8 cellular contexts compared by ENCODE assay signal in the genomic region with DNA sequence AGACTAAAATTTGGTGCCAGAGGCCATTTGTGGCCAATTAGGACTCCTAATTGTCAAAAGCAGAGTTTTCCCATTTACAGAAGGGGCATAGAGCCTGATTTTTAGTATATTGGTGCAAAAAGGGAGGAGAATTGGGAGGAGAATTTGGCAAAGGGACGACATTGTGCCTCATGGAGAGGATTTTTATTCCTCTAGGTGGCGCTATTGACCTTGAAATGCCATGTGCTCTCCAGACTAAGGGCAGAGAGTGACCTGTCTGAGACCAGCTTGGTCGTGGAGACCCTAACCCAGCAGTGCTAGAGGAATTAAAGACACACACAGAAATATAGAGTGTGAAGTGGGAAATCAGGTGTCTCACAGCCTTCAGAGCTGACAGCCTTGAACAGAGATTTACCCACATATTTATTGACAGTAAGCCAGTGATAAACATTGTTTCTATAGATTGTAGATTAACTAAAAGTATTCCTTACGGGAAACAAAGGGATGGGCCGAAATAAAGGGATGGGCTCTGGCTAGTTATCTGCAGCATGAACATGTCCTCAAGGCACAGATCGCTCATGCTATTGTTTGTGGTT. TPM values are rescaled to one million over a fixed set of nuclear protein-coding genes. Genes with fewer than 3 reads are reported as not detected.
DNase-seq lines count a peak whose midpoint lies in the region; ATAC-seq and TF ChIP-seq lines count a peak whose summit lies in the region.
"Not testable (repeated sequence)": the region's sequence is repeated elsewhere in the genome, so short reads cannot be mapped to it uniquely, and the experiment has no call there.

No MANE protein-coding gene starts in this region.

- intact Hi-C loops in CD14-positive monocyte (cut with micrococcal nuclease): not testable (repeated sequence)
- intact Hi-C loops in heart right ventricle (cut with DNase I): loop anchor here in 1 of 10 donors (5.0 kb wide), 1 partner anchor 236 kb away; no protein-coding TSS in a partner anchor

- not testable (repeated sequence) for H3K27me3 Mint-ChIP-seq in CD14-positive monocyte (ENCODE audit: low read depth in 3 of 3)

- not testable (repeated sequence) for H2AFZ ChIP-seq in smooth muscle cell (ENCODE audit: low read depth)

- H3K4me1 Mint-ChIP-seq in CD14-positive monocyte: not testable (repeated sequence)

- peaks cover 0 to 27% (median 0%) of the 10 kb centered on the region in 9 donors for H3K36me3 ChIP-seq in heart right ventricle
- not testable (repeated sequence) for H3K36me3 ChIP-seq in smooth muscle cell (ENCODE audit: low read depth)

- not testable (repeated sequence) for DNase-seq in CD14-positive monocyte (ENCODE audit: low spot score); choroid plexus epithelial cell (ENCODE audit: low read depth); heart right ventricle; smooth muscle cell (lab: John Stamatoyannopoulos, UW; ENCODE audit: unreplicated experiment)
- DNase-seq in KG1 (lab: John Stamatoyannopoulos, UW) (peak; percentile 6), NOMO-1 treated with dmso at 0.1 percent for 144 hours (lab: John Stamatoyannopoulos, UW; ENCODE audit: unreplicated experiment) (peak; percentile 17), SKM-1 treated with dmso at 0.1 percent for 144 hours (lab: John Stamatoyannopoulos, UW; ENCODE audit: unreplicated experiment) (peak; percentile 24)

- H3K9me3 Mint-ChIP-seq in CD14-positive monocyte: peaks cover 21 to 85% (median 67%) of the 10 kb centered on the region in 7 donors

- H3K4me2 ChIP-seq in smooth muscle cell: not testable (repeated sequence)

- H4K20me1 ChIP-seq in smooth muscle cell (ENCODE audit: low read depth): not testable (repeated sequence)

- not testable (repeated sequence) for H3K27ac Mint-ChIP-seq in CD14-positive monocyte

- H3K27ac ChIP-seq in heart right ventricle; smooth muscle cell (ENCODE audit: low read depth): not testable (repeated sequence)

- 71 to 73% methylated on average over 6 of the region's 6 CpGs for WGBS in heart right ventricle, 2 donors
- WGBS in smooth muscle cell (ENCODE audit: low lambda C conversion rate): 69% methylated on average over 6 of the region's 6 CpGs

- H3F3A ChIP-seq in smooth muscle cell (ENCODE audit: low read depth): not testable (repeated sequence)

- H3K79me2 ChIP-seq in smooth muscle cell (ENCODE audit: low read depth): not testable (repeated sequence)

- TF ChIP-seq CTCF in CD14-positive monocyte (IDR thresholded peaks at IDR 0.05): peak; percentile 40
- TF ChIP-seq CTCF in GM12874 (IDR thresholded peaks at IDR 0.05; ENCODE audit: insufficient read depth, low read depth, low read length): peak; percentile 22; the same call in 1 of the 2 replicates
- TF ChIP-seq CTCF in choroid plexus epithelial cell (conservative IDR thresholded peaks at IDR 0.05; ENCODE audit: low read depth, low read length): peak; percentile 29
- TF ChIP-seq CTCF in heart right ventricle (IDR thresholded peaks at IDR 0.05): peak in 6 of 9 donors; percentile 20 to 47 (median 28)
- peak; percentile 17 for TF ChIP-seq CTCF in smooth muscle cell (IDR thresholded peaks at IDR 0.05; ENCODE audit: borderline replicate concordance, insufficient read depth, poor library complexity, severe bottlenecking)

- H3K4me3 Mint-ChIP-seq in CD14-positive monocyte: not testable (repeated sequence)

- H3K9ac ChIP-seq in smooth muscle cell (ENCODE audit: low read depth): not testable (repeated sequence)

- ATAC-seq in heart right ventricle: not testable (repeated sequence)

- H3K36me3 Mint-ChIP-seq in CD14-positive monocyte: peaks cover 0 to 24% of the 10 kb centered on the region in 2 donors

- H3K9me3 ChIP-seq in heart right ventricle (peaks cover 0 to 84% (median 21%) of the 10 kb centered on the region in 11 donors), smooth muscle cell (replicated peaks; ENCODE audit: low read depth) (peaks cover 17% of the 10 kb centered on the region)

- H3K4me1 ChIP-seq in heart right ventricle; smooth muscle cell (ENCODE audit: low read depth): not testable (repeated sequence)

- H3K27me3 ChIP-seq in heart right ventricle; smooth muscle cell (ENCODE audit: low read depth): not testable (repeated sequence)

- H3K4me3 ChIP-seq in choroid plexus epithelial cell (ENCODE audit: low read depth, low read length); heart right ventricle; smooth muscle cell: not testable (repeated sequence)

RNA-seq across cellular contexts. Expression of gene CCDC30, which starts 48.6 kb away (rescaled TPM):
- 1 to 10 TPM; 1.2 to 1.5 TPM for polyA plus RNA-seq in CD14-positive monocyte
- total RNA-seq in heart right ventricle: 1 to 10 TPM in 8 of 10 donors, under 1 TPM in 2; 0.70 to 3.2 (median 1.4) TPM
- under 1 TPM; 0.38 to 0.73 TPM for polyA plus RNA-seq in heart right ventricle
- 0.67 and 1.6 TPM in 2 replicates for total RNA-seq in smooth muscle cell
- polyA plus RNA-seq in smooth muscle cell: 1.2 and 1.8 TPM in 2 replicates

RNA-seq across cellular contexts. Expression of gene PPCS, which starts 55.3 kb away (rescaled TPM):
- polyA plus RNA-seq in CD14-positive monocyte (100 to 1,000 TPM; 176 to 182 TPM), heart right ventricle (10 to 100 TPM; 43.5 to 45.8 TPM), smooth muscle cell (73.3 and 80.6 TPM in 2 replicates)
- total RNA-seq in heart right ventricle (10 to 100 TPM; 33.2 to 50.0 (median 40.1) TPM), smooth muscle cell (40.8 and 42.6 TPM in 2 replicates)

RNA-seq across cellular contexts. Expression of gene ZMYND12, which starts 55.8 kb away (rescaled TPM):
- polyA plus RNA-seq in CD14-positive monocyte (1 to 10 TPM; 1.2 to 1.3 TPM), heart right ventricle (under 1 TPM; 0.38 to 0.51 TPM), smooth muscle cell (0.46 and 1.5 TPM in 2 replicates)
- total RNA-seq in heart right ventricle (1 to 10 TPM in 9 of 10 donors, under 1 TPM in 1; 0.52 to 5.9 (median 2.9) TPM), smooth muscle cell (1.8 and 2.2 TPM in 2 replicates)
